Comparison of ENCODE assay signal across 2 cellular contexts in the genomic region with DNA sequence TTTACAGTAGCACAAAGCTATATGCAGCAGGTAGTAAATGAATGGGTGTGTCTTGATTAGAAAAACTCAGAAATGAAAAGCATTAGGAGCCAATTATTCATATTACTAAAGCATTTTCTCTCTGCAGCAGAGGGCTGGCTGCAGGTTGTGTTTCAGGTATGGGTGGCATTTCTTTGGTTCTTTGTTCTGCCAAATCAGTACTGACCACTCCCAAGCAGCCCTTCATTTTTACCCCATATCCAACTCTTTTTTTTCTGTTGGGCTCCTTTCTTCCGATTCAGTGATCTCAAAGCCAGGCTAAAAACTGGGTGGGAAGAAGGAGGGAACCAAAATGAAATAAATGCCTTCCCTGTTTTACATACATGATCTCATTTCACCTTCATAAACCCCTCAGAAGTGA.
TF ChIP-seq lines count a peak whose summit lies in the region.

No MANE protein-coding gene starts in this region.

TF ChIP-seq in GM23338, 12 proteins besides CTCF, POLR2A, EP300 and RAD21:
- no peak for TF ChIP-seq CREB1 (CRISPR knock-in tag; IDR thresholded peaks at IDR 0.05; ENCODE audit: low read depth)
- TF ChIP-seq, protein P1, sequence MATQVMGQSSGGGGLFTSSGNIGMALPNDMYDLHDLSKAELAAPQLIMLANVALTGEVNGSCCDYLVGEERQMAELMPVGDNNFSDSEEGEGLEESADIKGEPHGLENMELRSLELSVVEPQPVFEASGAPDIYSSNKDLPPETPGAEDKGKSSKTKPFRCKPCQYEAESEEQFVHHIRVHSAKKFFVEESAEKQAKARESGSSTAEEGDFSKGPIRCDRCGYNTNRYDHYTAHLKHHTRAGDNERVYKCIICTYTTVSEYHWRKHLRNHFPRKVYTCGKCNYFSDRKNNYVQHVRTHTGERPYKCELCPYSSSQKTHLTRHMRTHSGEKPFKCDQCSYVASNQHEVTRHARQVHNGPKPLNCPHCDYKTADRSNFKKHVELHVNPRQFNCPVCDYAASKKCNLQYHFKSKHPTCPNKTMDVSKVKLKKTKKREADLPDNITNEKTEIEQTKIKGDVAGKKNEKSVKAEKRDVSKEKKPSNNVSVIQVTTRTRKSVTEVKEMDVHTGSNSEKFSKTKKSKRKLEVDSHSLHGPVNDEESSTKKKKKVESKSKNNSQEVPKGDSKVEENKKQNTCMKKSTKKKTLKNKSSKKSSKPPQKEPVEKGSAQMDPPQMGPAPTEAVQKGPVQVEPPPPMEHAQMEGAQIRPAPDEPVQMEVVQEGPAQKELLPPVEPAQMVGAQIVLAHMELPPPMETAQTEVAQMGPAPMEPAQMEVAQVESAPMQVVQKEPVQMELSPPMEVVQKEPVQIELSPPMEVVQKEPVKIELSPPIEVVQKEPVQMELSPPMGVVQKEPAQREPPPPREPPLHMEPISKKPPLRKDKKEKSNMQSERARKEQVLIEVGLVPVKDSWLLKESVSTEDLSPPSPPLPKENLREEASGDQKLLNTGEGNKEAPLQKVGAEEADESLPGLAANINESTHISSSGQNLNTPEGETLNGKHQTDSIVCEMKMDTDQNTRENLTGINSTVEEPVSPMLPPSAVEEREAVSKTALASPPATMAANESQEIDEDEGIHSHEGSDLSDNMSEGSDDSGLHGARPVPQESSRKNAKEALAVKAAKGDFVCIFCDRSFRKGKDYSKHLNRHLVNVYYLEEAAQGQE (IDR thresholded peaks at IDR 0.05; ENCODE audit: unreplicated experiment) = no peak
- TF ChIP-seq, protein P2, sequence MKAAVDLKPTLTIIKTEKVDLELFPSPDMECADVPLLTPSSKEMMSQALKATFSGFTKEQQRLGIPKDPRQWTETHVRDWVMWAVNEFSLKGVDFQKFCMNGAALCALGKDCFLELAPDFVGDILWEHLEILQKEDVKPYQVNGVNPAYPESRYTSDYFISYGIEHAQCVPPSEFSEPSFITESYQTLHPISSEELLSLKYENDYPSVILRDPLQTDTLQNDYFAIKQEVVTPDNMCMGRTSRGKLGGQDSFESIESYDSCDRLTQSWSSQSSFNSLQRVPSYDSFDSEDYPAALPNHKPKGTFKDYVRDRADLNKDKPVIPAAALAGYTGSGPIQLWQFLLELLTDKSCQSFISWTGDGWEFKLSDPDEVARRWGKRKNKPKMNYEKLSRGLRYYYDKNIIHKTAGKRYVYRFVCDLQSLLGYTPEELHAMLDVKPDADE (IDR thresholded peaks at IDR 0.05) = no peak
- no peak for TF ChIP-seq NANOG (IDR thresholded peaks at IDR 0.05; ENCODE audit: borderline replicate concordance)
- TF ChIP-seq ZNF331 (CRISPR knock-in tag; IDR thresholded peaks at IDR 0.05; ENCODE audit: low read depth) = no peak
- TF ChIP-seq POLR2AphosphoS5 (IDR thresholded peaks at IDR 0.05; ENCODE audit: low read depth) = no peak
- TF ChIP-seq, protein P3, sequence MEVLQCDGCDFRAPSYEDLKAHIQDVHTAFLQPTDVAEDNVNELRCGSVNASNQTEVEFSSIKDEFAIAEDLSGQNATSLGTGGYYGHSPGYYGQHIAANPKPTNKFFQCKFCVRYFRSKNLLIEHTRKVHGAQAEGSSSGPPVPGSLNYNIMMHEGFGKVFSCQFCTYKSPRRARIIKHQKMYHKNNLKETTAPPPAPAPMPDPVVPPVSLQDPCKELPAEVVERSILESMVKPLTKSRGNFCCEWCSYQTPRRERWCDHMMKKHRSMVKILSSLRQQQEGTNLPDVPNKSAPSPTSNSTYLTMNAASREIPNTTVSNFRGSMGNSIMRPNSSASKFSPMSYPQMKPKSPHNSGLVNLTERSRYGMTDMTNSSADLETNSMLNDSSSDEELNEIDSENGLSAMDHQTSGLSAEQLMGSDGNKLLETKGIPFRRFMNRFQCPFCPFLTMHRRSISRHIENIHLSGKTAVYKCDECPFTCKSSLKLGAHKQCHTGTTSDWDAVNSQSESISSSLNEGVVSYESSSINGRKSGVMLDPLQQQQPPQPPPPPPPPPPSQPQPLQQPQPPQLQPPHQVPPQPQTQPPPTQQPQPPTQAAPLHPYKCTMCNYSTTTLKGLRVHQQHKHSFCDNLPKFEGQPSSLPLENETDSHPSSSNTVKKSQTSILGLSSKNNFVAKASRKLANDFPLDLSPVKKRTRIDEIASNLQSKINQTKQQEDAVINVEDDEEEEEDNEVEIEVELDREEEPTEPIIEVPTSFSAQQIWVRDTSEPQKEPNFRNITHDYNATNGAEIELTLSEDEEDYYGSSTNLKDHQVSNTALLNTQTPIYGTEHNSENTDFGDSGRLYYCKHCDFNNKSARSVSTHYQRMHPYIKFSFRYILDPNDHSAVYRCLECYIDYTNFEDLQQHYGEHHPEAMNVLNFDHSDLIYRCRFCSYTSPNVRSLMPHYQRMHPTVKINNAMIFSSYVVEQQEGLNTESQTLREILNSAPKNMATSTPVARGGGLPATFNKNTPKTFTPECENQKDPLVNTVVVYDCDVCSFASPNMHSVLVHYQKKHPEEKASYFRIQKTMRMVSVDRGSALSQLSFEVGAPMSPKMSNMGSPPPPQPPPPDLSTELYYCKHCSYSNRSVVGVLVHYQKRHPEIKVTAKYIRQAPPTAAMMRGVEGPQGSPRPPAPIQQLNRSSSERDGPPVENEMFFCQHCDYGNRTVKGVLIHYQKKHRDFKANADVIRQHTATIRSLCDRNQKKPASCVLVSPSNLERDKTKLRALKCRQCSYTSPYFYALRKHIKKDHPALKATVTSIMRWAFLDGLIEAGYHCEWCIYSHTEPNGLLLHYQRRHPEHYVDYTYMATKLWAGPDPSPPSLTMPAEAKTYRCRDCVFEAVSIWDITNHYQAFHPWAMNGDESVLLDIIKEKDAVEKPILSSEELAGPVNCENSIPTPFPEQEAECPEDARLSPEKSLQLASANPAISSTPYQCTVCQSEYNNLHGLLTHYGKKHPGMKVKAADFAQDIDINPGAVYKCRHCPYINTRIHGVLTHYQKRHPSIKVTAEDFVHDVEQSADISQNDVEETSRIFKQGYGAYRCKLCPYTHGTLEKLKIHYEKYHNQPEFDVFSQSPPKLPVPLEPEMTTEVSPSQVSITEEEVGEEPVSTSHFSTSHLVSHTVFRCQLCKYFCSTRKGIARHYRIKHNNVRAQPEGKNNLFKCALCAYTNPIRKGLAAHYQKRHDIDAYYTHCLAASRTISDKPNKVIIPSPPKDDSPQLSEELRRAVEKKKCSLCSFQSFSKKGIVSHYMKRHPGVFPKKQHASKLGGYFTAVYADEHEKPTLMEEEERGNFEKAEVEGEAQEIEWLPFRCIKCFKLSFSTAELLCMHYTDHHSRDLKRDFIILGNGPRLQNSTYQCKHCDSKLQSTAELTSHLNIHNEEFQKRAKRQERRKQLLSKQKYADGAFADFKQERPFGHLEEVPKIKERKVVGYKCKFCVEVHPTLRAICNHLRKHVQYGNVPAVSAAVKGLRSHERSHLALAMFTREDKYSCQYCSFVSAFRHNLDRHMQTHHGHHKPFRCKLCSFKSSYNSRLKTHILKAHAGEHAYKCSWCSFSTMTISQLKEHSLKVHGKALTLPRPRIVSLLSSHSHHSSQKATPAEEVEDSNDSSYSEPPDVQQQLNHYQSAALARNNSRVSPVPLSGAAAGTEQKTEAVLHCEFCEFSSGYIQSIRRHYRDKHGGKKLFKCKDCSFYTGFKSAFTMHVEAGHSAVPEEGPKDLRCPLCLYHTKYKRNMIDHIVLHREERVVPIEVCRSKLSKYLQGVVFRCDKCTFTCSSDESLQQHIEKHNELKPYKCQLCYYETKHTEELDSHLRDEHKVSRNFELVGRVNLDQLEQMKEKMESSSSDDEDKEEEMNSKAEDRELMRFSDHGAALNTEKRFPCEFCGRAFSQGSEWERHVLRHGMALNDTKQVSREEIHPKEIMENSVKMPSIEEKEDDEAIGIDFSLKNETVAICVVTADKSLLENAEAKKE (CRISPR knock-in tag; IDR thresholded peaks at IDR 0.05) = no peak
- no peak for TF ChIP-seq EZH2phosphoT487 (IDR thresholded peaks at IDR 0.05; ENCODE audit: unreplicated experiment)
- TF ChIP-seq STAT1 (IDR thresholded peaks at IDR 0.05; ENCODE audit: unreplicated experiment) = no peak
- no peak for TF ChIP-seq JUNB (IDR thresholded peaks at IDR 0.05; ENCODE audit: unreplicated experiment)

TF ChIP-seq in IMR-90, 13 proteins besides CTCF, POLR2A, EP300 and RAD21:
- TF ChIP-seq SMC3 (IDR thresholded peaks at IDR 0.05; ENCODE audit: low read depth, low read length) (no peak), BHLHE40 (IDR thresholded peaks at IDR 0.05; ENCODE audit: low read depth, low read length) (no peak), USF2 (IDR thresholded peaks at IDR 0.05; ENCODE audit: low read depth, low read length) (no peak), NFE2L2 (IDR thresholded peaks at IDR 0.05; ENCODE audit: low read depth, low read length) (no peak), MAZ (IDR thresholded peaks at IDR 0.05; ENCODE audit: borderline replicate concordance, low read depth, low read length) (no peak), MXI1 (IDR thresholded peaks at IDR 0.05; ENCODE audit: borderline replicate concordance, low read depth, low read length) (no peak), RCOR1 (IDR thresholded peaks at IDR 0.05; ENCODE audit: insufficient replicate concordance, low read length) (no peak), FOS (IDR thresholded peaks at IDR 0.05; ENCODE audit: low read depth, low read length) (no peak), CEBPB (IDR thresholded peaks at IDR 0.05; ENCODE audit: low read depth, low read length) (no peak), CHD1 (IDR thresholded peaks at IDR 0.05; ENCODE audit: low read depth, low read length) (no peak), RFX5 (IDR thresholded peaks at IDR 0.05; ENCODE audit: low read depth, low read length) (no peak), ELK1 (IDR thresholded peaks at IDR 0.05; ENCODE audit: borderline replicate concordance, low read depth, low read length) (no peak), MAFK (IDR thresholded peaks at IDR 0.05; ENCODE audit: low read depth, low read length) (no peak)
